In the genomic region with DNA sequence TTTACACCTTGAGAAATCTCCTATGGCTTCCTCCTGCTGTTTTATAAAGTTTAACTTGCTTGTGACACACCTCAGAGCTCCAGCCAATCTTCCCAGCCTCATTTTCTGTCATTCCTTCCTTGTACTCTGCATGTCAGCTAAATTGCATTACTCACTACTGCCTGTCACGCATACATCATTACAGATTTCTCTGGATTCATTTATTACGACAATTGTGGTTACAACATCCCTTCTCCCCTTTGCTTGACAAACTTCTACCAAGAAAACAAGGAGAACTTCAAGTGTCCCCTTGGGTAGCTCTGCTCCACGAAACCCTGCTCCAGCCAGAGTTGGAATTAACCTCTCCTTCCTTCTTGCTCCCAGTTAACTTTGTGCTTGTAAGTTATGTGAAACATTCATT, we compare ENCODE assay signal across 10 cellular contexts. TPM values are rescaled to one million over a fixed set of nuclear protein-coding genes. Genes with fewer than 3 reads are reported as not detected.
DNase-seq lines count a peak whose midpoint lies in the region; ATAC-seq and TF ChIP-seq lines count a peak whose summit lies in the region.
"Had no signal": no experiment of that assay in that cellular context is flagged by ENCODE, and none has a peak within 500 bp of the region (broad histone marks: within the 10 kb centered on the region; RNA-seq: fewer than 3 reads in every experiment).

No MANE protein-coding gene starts in this region.

- no peak for TF ChIP-seq CTCF in right atrium auricular region (IDR thresholded peaks at IDR 0.05)
- no peak for TF ChIP-seq CTCF in upper lobe of left lung (IDR thresholded peaks at IDR 0.05)
- no peak for TF ChIP-seq CTCF in vagina (IDR thresholded peaks at IDR 0.05)
- no peak for TF ChIP-seq CTCF in RWPE1 (conservative IDR thresholded peaks at IDR 0.05; ENCODE audit: low read depth)

- H3K4me1 ChIP-seq in right atrium auricular region, result peaks cover 0 to 28% of the 10 kb centered on the region in 2 donors
- H3K4me1 ChIP-seq in upper lobe of left lung, result peaks cover 13 to 40% (median 29%) of the 10 kb centered on the region in 4 donors
- peaks cover 30% of the 10 kb centered on the region for H3K4me1 ChIP-seq in vagina

- no peaks in the 10 kb centered on the region for H3K36me3 ChIP-seq in right atrium auricular region
- no peaks in the 10 kb centered on the region for H3K36me3 ChIP-seq in upper lobe of left lung
- H3K36me3 ChIP-seq in vagina, result no peaks in the 10 kb centered on the region

- H3K4me1 Mint-ChIP-seq in activated CD8-positive, alpha-beta T cell treated with anti-CD3 and anti-CD28 coated beads, Interleukin-2, amount 10 ng/mL, durations not matched to agents 7 days and 5 days (ENCODE audit: low read depth), result peaks cover 91% of the 10 kb centered on the region

- TF ChIP-seq POLR2A in upper lobe of left lung (IDR thresholded peaks at IDR 0.05), result peak in 1 of 4 donors; percentile 66
- TF ChIP-seq POLR2A in vagina (IDR thresholded peaks at IDR 0.05), result no peak

- H3K27me3 ChIP-seq in right atrium auricular region (no peaks in the 10 kb centered on the region), upper lobe of left lung (no peaks in the 10 kb centered on the region), vagina (no peaks in the 10 kb centered on the region)

- H3K27me3 Mint-ChIP-seq in activated CD8-positive, alpha-beta T cell treated with anti-CD3 and anti-CD28 coated beads, Interleukin-2, amount 10 ng/mL, durations not matched to agents 7 days and 5 days (ENCODE audit: low read depth), result no peaks in the 10 kb centered on the region

- H3K9me3 Mint-ChIP-seq in activated CD8-positive, alpha-beta T cell treated with anti-CD3 and anti-CD28 coated beads, Interleukin-2, amount 10 ng/mL, durations not matched to agents 7 days and 5 days (ENCODE audit: insufficient read depth), result no peaks in the 10 kb centered on the region

- H3K4me3 Mint-ChIP-seq in activated CD8-positive, alpha-beta T cell treated with anti-CD3 and anti-CD28 coated beads, Interleukin-2, amount 10 ng/mL, durations not matched to agents 7 days and 5 days, result no peak overlapping the region

- H3K4me3 ChIP-seq in right atrium auricular region, result no peak overlapping the region
- H3K4me3 ChIP-seq in upper lobe of left lung, result no peak overlapping the region
- H3K4me3 ChIP-seq in vagina, result no peak overlapping the region

- POLR2A ChIA-PET in activated CD8-positive, alpha-beta T cell treated with anti-CD3 and anti-CD28 coated beads, Interleukin-2, amount 10 ng/mL, durations not matched to agents 7 days and 5 days (lab: Charles Lee), result no interaction called here
- POLR2A ChIA-PET in RWPE1 (lab: Yijun Ruan, JAX; ENCODE audit: low non-redundant PET), result no interaction called here

- CTCF ChIA-PET in activated CD8-positive, alpha-beta T cell treated with anti-CD3 and anti-CD28 coated beads, Interleukin-2, amount 10 ng/mL, durations not matched to agents 7 days and 5 days (lab: Charles Lee), result interaction anchor here (0.6 to 3.7 kb wide), 5 partner anchors 9 to 103 kb away, joined by 3 to 27 read pairs (median 3); a partner anchor contains a TSS
- CTCF ChIA-PET in RWPE1 (lab: Yijun Ruan, JAX), result interaction anchor here (0.5 kb wide), 1 partner anchor 104 kb away, joined by 6 read pairs; no protein-coding TSS in a partner anchor

- 54 to 73% methylated on average over 3 of the region's 3 CpGs for WGBS in upper lobe of left lung, 2 donors

- H3K9me3 ChIP-seq in right atrium auricular region (no peaks in the 10 kb centered on the region), upper lobe of left lung (no peaks in the 10 kb centered on the region), vagina (no peaks in the 10 kb centered on the region)

- H3K27ac Mint-ChIP-seq in activated CD8-positive, alpha-beta T cell treated with anti-CD3 and anti-CD28 coated beads, Interleukin-2, amount 10 ng/mL, durations not matched to agents 7 days and 5 days, result peak overlapping the region; percentile 14

- ATAC-seq in activated CD8-positive, alpha-beta T cell treated with anti-CD3 and anti-CD28 coated beads, Interleukin-2, amount 10 ng/mL, durations not matched to agents 7 days and 5 days, result no peak
- peak; percentile 44 to 64 for ATAC-seq in upper lobe of left lung (ENCODE audit: low FRiP score in 2 of 2)

- H3K27ac ChIP-seq in right atrium auricular region, result peak overlapping the region; percentile 8 to 10
- H3K27ac ChIP-seq in upper lobe of left lung, result peak overlapping the region; percentile 62 to 82 (median 72)
- H3K27ac ChIP-seq in vagina, result no peak overlapping the region
- no peak overlapping the region for H3K27ac ChIP-seq in RWPE1

- no peak for DNase-seq in right atrium auricular region (ENCODE audit: low spot score)
- no peak for DNase-seq in cardiac septum (ENCODE audit: low spot score)
- no peak for DNase-seq in activated CD8-positive, alpha-beta T cell treated with anti-CD3 and anti-CD28 coated beads, Interleukin-2, amount 10 ng/mL, durations not matched to agents 7 days and 5 days
- DNase-seq in kidney glomerular epithelial cell (lab: John Stamatoyannopoulos, UW), result peak; percentile 40
- DNase-seq in upper lobe of left lung, result no peak
- DNase-seq in vagina (ENCODE audit: extremely low spot score in 2 of 2), result no peak
- no peak for DNase-seq in stimulated activated CD4-positive, alpha-beta T cell treated with anti-CD3 and anti-CD28 coated beads, Interleukin-4, amount 100 ng/mL, for 24 hours
- DNase-seq in RWPE1 (ENCODE audit: low spot score), result no peak
- DNase-seq: DMS153, NCI-H146 had no signal

- H3K36me3 Mint-ChIP-seq in activated CD8-positive, alpha-beta T cell treated with anti-CD3 and anti-CD28 coated beads, Interleukin-2, amount 10 ng/mL, durations not matched to agents 7 days and 5 days (ENCODE audit: low read depth), result peaks cover 68% of the 10 kb centered on the region

- TF ChIP-seq EP300 in upper lobe of left lung (IDR thresholded peaks at IDR 0.05), result peak in 3 of 4 donors; percentile 37 to 93 (median 86)

- intact Hi-C loops in cardiac septum (cut with DNase I), result no loop called here
- intact Hi-C loops in vagina (cut with DNase I), result no loop called here

RNA-seq across cellular contexts. Expression of a gene that starts 22.0 kb away (rescaled TPM):
- total RNA-seq in right atrium auricular region, result under 1 TPM in 1 of 2 donors, not detected in 1; 0.28 TPM
- total RNA-seq in cardiac septum, result not detected
- total RNA-seq in activated CD8-positive, alpha-beta T cell treated with anti-CD3 and anti-CD28 coated beads, Interleukin-2, amount 10 ng/mL, durations not matched to agents 7 days and 5 days, result 10 to 100 TPM; 16.2 to 16.6 TPM
- total RNA-seq in upper lobe of left lung, result under 1 TPM in 2 of 6 donors, not detected in 4; 0.52 to 0.94 TPM
- not detected for total RNA-seq in vagina

RNA-seq across cellular contexts. Expression of a gene that starts 27.0 kb away (rescaled TPM):
- total RNA-seq in right atrium auricular region (10 to 100 TPM in 1 of 2 donors, 1 to 10 TPM in 1; 7.6 to 13.3 TPM), cardiac septum (1.1 TPM), upper lobe of left lung (10 to 100 TPM in 3 of 6 donors, 1 to 10 TPM in 3; 2.6 to 13.5 (median 10.0) TPM), vagina (12.0 TPM)
- 1 to 10 TPM; 5.0 to 5.2 TPM for total RNA-seq in activated CD8-positive, alpha-beta T cell treated with anti-CD3 and anti-CD28 coated beads, Interleukin-2, amount 10 ng/mL, durations not matched to agents 7 days and 5 days

Comparison
In these comparisons a context has a peak if more than half of its experiments do, and no peak if none do; other contexts are left out.
1. H3K27ac ChIP-seq: peak in right atrium auricular region (2 of 2) and upper lobe of left lung (4 of 4); none in vagina (single experiment) and RWPE1 (single experiment).
2. RNA of a gene that starts 22.0 kb away (total RNA-seq): 16.2 to 16.6 TPM in activated CD8-positive, alpha-beta T cell treated with anti-CD3 and anti-CD28 coated beads, Interleukin-2, amount 10 ng/mL, durations not matched to agents 7 days and 5 days; 0.28 TPM in right atrium auricular region, 0.52 to 0.94 TPM in upper lobe of left lung, not detected in cardiac septum (single experiment) and not detected in vagina (single experiment); every median in the first group is over 4 times any median in the second.